Comparison of ENCODE assay signal across 19 cellular contexts in genomic region chr10:62665771-62666170, GRCh38.
"Had no signal": no experiment of that assay in that cellular context is flagged by ENCODE, and none has a peak within 500 bp of the region (broad histone marks: within the 10 kb centered on the region; RNA-seq: fewer than 3 reads in every experiment).

No MANE protein-coding gene starts in this region.

- H3K4me3 Mint-ChIP-seq: activated CD4-positive, alpha-beta memory T cell treated with anti-CD3 and anti-CD28 coated beads for 36 hours; activated CD4-positive, alpha-beta T cell treated with anti-CD3 and anti-CD28 coated beads, Interleukin-2, amount 10 ng/mL, durations not matched to agents 24 days and 14 days; activated T-cell treated with anti-CD3 and anti-CD28 coated beads, Interleukin-2, amount 50 U/mL, for 24 hours; nephron progenitor cell; stimulated activated naive CD8-positive, alpha-beta T cell treated with anti-CD3 and anti-CD28 coated beads, Interleukin-15, Interleukin-2, amounts not matched to agents 100 ng/mL and 50 ng/mL, for 24 hours had no signal

- H3K27me3 Mint-ChIP-seq: activated T-cell treated with anti-CD3 and anti-CD28 coated beads, Interleukin-2, amount 50 U/mL, for 24 hours; stimulated activated naive CD8-positive, alpha-beta T cell treated with anti-CD3 and anti-CD28 coated beads, Interleukin-15, Interleukin-2, amounts not matched to agents 100 ng/mL and 50 ng/mL, for 24 hours had no signal

- DNase-seq: activated CD4-positive, alpha-beta memory T cell treated with anti-CD3 and anti-CD28 coated beads for 36 hours; activated CD4-positive, alpha-beta T cell treated with anti-CD3 and anti-CD28 coated beads, Interleukin-2, amount 10 ng/mL, durations not matched to agents 24 days and 14 days; activated CD8-positive, alpha-beta memory T cell treated with anti-CD3 and anti-CD28 coated beads, Interleukin-2, amount 50 U/mL, for 48 hours; activated gamma-delta T cell; activated naive CD4-positive, alpha-beta T cell treated with anti-CD3 and anti-CD28 coated beads, Interleukin-2, amount 50 U/mL, for 16 hours; activated T-cell treated with anti-CD3 and anti-CD28 coated beads, Interleukin-2, amount 50 U/mL, for 24 hours; amniotic stem cell; cortex of kidney; foreskin keratinocyte; glutamatergic neuron; islet precursor cell; left ventricle myocardium inferior; nephron progenitor cell; retina; stimulated activated CD4-positive, alpha-beta T cell treated with anti-CD3 and anti-CD28 coated beads, Interleukin-12 subunit alpha, Interleukin-12 subunit beta, amount 100 ng/mL, for 4 hours; stimulated activated CD4-positive, alpha-beta T cell treated with anti-CD3 and anti-CD28 coated beads, Interleukin-4, amount 100 ng/mL, for 1 hour; upper lobe of left lung had no signal

- H3K36me3 Mint-ChIP-seq: activated CD4-positive, alpha-beta memory T cell treated with anti-CD3 and anti-CD28 coated beads for 36 hours had no signal

- H3K9me3 Mint-ChIP-seq: activated CD4-positive, alpha-beta memory T cell treated with anti-CD3 and anti-CD28 coated beads for 36 hours; activated T-cell treated with anti-CD3 and anti-CD28 coated beads, Interleukin-2, amount 50 U/mL, for 24 hours; nephron progenitor cell; stimulated activated naive CD8-positive, alpha-beta T cell treated with anti-CD3 and anti-CD28 coated beads, Interleukin-15, Interleukin-2, amounts not matched to agents 100 ng/mL and 50 ng/mL, for 24 hours had no signal

- H3K27ac Mint-ChIP-seq: activated CD4-positive, alpha-beta memory T cell treated with anti-CD3 and anti-CD28 coated beads for 36 hours; activated CD4-positive, alpha-beta T cell treated with anti-CD3 and anti-CD28 coated beads, Interleukin-2, amount 10 ng/mL, durations not matched to agents 24 days and 14 days; activated T-cell treated with anti-CD3 and anti-CD28 coated beads, Interleukin-2, amount 50 U/mL, for 24 hours; nephron progenitor cell; progenitor cell of endocrine pancreas; stimulated activated naive CD8-positive, alpha-beta T cell treated with anti-CD3 and anti-CD28 coated beads, Interleukin-15, Interleukin-2, amounts not matched to agents 100 ng/mL and 50 ng/mL, for 24 hours had no signal

- H3K4me1 Mint-ChIP-seq: nephron progenitor cell had no signal
